1 cellular context compared by ENCODE assay signal in the genomic region with DNA sequence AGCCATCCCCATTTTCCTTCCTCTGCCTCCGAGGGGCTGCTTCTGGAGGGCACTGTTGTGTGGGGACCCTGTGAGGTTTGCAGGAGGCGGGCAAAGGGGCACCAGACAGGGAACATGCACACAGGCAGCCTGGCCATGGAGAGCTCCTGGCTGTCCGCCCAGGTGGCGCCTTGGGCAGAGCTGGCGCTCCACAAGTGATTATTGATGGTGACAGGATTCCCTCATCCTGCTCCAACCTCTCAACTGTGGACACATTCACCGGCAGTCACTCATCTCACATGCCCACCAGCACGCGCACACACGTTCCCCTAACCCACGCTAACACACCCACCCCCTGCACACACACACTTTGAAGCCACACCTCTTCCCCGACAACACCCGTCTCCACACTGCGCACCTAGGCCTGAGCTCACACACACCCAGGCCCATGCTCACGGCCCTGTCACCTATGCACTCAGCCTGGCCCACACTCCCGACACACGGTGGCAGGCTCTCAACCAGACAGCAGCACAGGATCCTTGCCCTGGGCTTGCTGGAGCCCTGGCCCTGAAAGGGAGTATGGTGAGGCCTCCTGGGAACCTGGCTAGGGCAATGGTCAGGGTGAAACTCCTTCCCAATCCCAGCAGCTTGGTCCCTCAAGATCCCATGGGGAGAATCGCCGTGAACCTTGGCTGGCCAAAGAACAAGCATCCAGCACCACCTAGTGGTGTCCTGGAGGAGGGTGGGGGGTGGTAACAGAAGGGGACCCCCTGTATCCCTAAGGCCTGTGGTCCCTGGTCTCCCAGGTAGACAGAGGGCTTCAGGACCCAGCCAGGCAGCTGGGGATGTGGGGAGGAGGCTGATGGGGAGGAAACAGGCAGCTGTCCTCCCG.
TF ChIP-seq lines count a peak whose summit lies in the region.

No MANE protein-coding gene starts in this region.

TF ChIP-seq in HepG2, 621 proteins besides CTCF, POLR2A, EP300 and RAD21 (continued from another document and continues in another):
- TF ChIP-seq, protein P1, sequence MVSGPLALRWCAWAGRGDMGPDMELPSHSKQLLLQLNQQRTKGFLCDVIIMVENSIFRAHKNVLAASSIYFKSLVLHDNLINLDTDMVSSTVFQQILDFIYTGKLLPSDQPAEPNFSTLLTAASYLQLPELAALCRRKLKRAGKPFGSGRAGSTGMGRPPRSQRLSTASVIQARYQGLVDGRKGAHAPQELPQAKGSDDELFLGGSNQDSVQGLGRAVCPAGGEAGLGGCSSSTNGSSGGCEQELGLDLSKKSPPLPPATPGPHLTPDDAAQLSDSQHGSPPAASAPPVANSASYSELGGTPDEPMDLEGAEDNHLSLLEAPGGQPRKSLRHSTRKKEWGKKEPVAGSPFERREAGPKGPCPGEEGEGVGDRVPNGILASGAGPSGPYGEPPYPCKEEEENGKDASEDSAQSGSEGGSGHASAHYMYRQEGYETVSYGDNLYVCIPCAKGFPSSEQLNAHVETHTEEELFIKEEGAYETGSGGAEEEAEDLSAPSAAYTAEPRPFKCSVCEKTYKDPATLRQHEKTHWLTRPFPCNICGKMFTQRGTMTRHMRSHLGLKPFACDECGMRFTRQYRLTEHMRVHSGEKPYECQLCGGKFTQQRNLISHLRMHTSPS (CRISPR knock-in tag; IDR thresholded peaks at IDR 0.05; ENCODE audit: low read depth) = peak; percentile 64
- TF ChIP-seq ASH2L (IDR thresholded peaks at IDR 0.05; ENCODE audit: insufficient read length, low read depth, low read length) = peak; percentile 48
- peak; percentile 40 for TF ChIP-seq RBM39 (IDR thresholded peaks at IDR 0.05; ENCODE audit: low read depth, low read length, poor library complexity, severe bottlenecking)
- TF ChIP-seq ZNF317 (CRISPR knock-in tag; IDR thresholded peaks at IDR 0.05) = peak; percentile 82; the same call in 1 of the 2 replicates
- TF ChIP-seq, protein P2, sequence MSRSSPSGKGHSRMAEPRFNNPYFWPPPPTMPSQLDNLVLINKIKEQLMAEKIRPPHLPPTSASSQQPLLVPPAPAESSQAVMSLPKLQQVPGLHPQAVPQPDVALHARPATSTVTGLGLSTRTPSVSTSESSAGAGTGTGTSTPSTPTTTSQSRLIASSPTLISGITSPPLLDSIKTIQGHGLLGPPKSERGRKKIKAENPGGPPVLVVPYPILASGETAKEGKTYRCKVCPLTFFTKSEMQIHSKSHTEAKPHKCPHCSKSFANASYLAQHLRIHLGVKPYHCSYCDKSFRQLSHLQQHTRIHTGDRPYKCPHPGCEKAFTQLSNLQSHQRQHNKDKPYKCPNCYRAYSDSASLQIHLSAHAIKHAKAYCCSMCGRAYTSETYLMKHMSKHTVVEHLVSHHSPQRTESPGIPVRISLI (CRISPR knock-in tag; IDR thresholded peaks at IDR 0.05; ENCODE audit: borderline replicate concordance) = 0 out of 2 replicates have a peak, but pooled peaks have one; percentile 46
- peak; percentile 40; the same call in 1 of the 2 replicates for TF ChIP-seq ZNF143 (CRISPR knock-in tag; IDR thresholded peaks at IDR 0.05)
- TF ChIP-seq, protein P3, sequence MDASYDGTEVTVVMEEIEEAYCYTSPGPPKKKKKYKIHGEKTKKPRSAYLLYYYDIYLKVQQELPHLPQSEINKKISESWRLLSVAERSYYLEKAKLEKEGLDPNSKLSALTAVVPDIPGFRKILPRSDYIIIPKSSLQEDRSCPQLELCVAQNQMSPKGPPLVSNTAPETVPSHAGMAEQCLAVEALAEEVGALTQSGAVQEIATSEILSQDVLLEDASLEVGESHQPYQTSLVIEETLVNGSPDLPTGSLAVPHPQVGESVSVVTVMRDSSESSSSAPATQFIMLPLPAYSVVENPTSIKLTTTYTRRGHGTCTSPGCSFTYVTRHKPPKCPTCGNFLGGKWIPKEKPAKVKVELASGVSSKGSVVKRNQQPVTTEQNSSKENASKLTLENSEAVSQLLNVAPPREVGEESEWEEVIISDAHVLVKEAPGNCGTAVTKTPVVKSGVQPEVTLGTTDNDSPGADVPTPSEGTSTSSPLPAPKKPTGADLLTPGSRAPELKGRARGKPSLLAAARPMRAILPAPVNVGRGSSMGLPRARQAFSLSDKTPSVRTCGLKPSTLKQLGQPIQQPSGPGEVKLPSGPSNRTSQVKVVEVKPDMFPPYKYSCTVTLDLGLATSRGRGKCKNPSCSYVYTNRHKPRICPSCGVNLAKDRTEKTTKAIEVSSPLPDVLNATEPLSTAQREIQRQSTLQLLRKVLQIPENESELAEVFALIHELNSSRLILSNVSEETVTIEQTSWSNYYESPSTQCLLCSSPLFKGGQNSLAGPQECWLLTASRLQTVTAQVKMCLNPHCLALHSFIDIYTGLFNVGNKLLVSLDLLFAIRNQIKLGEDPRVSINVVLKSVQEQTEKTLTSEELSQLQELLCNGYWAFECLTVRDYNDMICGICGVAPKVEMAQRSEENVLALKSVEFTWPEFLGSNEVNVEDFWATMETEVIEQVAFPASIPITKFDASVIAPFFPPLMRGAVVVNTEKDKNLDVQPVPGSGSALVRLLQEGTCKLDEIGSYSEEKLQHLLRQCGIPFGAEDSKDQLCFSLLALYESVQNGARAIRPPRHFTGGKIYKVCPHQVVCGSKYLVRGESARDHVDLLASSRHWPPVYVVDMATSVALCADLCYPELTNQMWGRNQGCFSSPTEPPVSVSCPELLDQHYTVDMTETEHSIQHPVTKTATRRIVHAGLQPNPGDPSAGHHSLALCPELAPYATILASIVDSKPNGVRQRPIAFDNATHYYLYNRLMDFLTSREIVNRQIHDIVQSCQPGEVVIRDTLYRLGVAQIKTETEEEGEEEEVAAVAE (CRISPR knock-in tag; IDR thresholded peaks at IDR 0.05; ENCODE audit: borderline replicate concordance) = peak; percentile 45; the same call in 1 of the 2 replicates
- TF ChIP-seq, protein P4, sequence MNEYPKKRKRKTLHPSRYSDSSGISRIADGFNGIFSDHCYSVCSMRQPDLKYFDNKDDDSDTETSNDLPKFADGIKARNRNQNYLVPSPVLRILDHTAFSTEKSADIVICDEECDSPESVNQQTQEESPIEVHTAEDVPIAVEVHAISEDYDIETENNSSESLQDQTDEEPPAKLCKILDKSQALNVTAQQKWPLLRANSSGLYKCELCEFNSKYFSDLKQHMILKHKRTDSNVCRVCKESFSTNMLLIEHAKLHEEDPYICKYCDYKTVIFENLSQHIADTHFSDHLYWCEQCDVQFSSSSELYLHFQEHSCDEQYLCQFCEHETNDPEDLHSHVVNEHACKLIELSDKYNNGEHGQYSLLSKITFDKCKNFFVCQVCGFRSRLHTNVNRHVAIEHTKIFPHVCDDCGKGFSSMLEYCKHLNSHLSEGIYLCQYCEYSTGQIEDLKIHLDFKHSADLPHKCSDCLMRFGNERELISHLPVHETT (CRISPR knock-in tag; conservative IDR thresholded peaks at IDR 0.05) = 0 out of 2 replicates have a peak, but pooled peaks have one; percentile 14
- TF ChIP-seq, protein P5, sequence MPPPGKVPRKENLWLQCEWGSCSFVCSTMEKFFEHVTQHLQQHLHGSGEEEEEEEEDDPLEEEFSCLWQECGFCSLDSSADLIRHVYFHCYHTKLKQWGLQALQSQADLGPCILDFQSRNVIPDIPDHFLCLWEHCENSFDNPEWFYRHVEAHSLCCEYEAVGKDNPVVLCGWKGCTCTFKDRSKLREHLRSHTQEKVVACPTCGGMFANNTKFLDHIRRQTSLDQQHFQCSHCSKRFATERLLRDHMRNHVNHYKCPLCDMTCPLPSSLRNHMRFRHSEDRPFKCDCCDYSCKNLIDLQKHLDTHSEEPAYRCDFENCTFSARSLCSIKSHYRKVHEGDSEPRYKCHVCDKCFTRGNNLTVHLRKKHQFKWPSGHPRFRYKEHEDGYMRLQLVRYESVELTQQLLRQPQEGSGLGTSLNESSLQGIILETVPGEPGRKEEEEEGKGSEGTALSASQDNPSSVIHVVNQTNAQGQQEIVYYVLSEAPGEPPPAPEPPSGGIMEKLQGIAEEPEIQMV (CRISPR knock-in tag; IDR thresholded peaks at IDR 0.05; ENCODE audit: low read depth) = peak; percentile 67; the same call in 1 of the 2 replicates
- peak; percentile 89 for TF ChIP-seq FOXC1 (CRISPR knock-in tag; IDR thresholded peaks at IDR 0.05; ENCODE audit: borderline replicate concordance)
- TF ChIP-seq ZBTB38 (CRISPR knock-in tag; IDR thresholded peaks at IDR 0.05) = peak; percentile 69
- TF ChIP-seq, protein P6, sequence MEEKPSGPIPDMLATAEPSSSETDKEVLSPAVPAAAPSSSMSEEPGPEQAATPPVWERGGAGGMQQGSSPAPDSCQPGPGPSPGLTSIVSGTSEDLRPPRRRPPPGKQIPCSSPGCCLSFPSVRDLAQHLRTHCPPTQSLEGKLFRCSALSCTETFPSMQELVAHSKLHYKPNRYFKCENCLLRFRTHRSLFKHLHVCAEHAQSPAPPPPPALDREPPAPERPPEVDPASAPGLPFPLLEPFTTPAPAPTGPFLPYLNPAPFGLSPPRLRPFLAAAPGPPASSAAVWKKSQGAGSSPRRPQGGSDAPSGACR (CRISPR knock-in tag; IDR thresholded peaks at IDR 0.05) = peak; percentile 65; the same call in 1 of the 2 replicates
- no peak for TF ChIP-seq POGZ (CRISPR knock-in tag; IDR thresholded peaks at IDR 0.05)
- no peak for TF ChIP-seq ZNF781 (CRISPR knock-in tag; IDR thresholded peaks at IDR 0.05; ENCODE audit: borderline replicate concordance, not compliant biosample characterization)
- peak; percentile 74; the same call in 1 of the 2 replicates for TF ChIP-seq ZNF501 (CRISPR knock-in tag; IDR thresholded peaks at IDR 0.05)
- TF ChIP-seq ZNF337 (CRISPR knock-in tag; IDR thresholded peaks at IDR 0.05; ENCODE audit: borderline replicate concordance, low read depth) = peak; percentile 89; the same call in 1 of the 2 replicates
- TF ChIP-seq ATF7 (IDR thresholded peaks at IDR 0.05) = no peak
- TF ChIP-seq ATF7 (CRISPR knock-in tag; IDR thresholded peaks at IDR 0.05) = 0 out of 2 replicates have a peak, but pooled peaks have one; percentile 13
- no peak; the same call in 1 of the 2 replicates for TF ChIP-seq ZNF713 (CRISPR knock-in tag; IDR thresholded peaks at IDR 0.05)
- no peak for TF ChIP-seq TCF7L2 (IDR thresholded peaks at IDR 0.05; ENCODE audit: low read depth, low read length)
- 0 out of 2 replicates have a peak, but pooled peaks have one; percentile 54 for TF ChIP-seq ZFP41 (CRISPR knock-in tag; IDR thresholded peaks at IDR 0.05; ENCODE audit: borderline replicate concordance)
- TF ChIP-seq ZSCAN21 (CRISPR knock-in tag; IDR thresholded peaks at IDR 0.05; ENCODE audit: borderline replicate concordance) = peak; percentile 91
- TF ChIP-seq, protein P7, sequence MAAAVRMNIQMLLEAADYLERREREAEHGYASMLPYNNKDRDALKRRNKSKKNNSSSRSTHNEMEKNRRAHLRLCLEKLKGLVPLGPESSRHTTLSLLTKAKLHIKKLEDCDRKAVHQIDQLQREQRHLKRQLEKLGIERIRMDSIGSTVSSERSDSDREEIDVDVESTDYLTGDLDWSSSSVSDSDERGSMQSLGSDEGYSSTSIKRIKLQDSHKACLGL (CRISPR knock-in tag; IDR thresholded peaks at IDR 0.05) = peak; percentile 71; the same call in 1 of the 2 replicates
- TF ChIP-seq ZNF34 (CRISPR knock-in tag; IDR thresholded peaks at IDR 0.05; ENCODE audit: borderline replicate concordance) = 0 out of 2 replicates have a peak, but pooled peaks have one; percentile 49
- TF ChIP-seq FOXK1 (CRISPR knock-in tag; IDR thresholded peaks at IDR 0.05; ENCODE audit: borderline replicate concordance, low read depth) = 0 out of 2 replicates have a peak, but pooled peaks have one; percentile 14
- TF ChIP-seq, protein P8, sequence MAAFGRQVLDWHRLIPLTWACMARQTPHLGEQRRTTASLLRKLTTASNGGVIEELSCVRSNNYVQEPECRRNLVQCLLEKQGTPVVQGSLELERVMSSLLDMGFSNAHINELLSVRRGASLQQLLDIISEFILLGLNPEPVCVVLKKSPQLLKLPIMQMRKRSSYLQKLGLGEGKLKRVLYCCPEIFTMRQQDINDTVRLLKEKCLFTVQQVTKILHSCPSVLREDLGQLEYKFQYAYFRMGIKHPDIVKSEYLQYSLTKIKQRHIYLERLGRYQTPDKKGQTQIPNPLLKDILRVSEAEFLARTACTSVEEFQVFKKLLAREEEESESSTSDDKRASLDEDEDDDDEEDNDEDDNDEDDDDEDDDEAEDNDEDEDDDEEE (CRISPR knock-in tag; IDR thresholded peaks at IDR 0.05) = peak; percentile 88; the same call in 1 of the 2 replicates
- TF ChIP-seq ZNF292 (CRISPR knock-in tag; IDR thresholded peaks at IDR 0.05; ENCODE audit: borderline replicate concordance, low read depth) = 0 out of 2 replicates have a peak, but pooled peaks have one; percentile 15
- TF ChIP-seq TMF1 (CRISPR knock-in tag; IDR thresholded peaks at IDR 0.05; ENCODE audit: low read depth) = no peak
- peak; percentile 64; the same call in 1 of the 2 replicates for TF ChIP-seq ZNF121 (CRISPR knock-in tag; IDR thresholded peaks at IDR 0.05)
- TF ChIP-seq, protein P9, sequence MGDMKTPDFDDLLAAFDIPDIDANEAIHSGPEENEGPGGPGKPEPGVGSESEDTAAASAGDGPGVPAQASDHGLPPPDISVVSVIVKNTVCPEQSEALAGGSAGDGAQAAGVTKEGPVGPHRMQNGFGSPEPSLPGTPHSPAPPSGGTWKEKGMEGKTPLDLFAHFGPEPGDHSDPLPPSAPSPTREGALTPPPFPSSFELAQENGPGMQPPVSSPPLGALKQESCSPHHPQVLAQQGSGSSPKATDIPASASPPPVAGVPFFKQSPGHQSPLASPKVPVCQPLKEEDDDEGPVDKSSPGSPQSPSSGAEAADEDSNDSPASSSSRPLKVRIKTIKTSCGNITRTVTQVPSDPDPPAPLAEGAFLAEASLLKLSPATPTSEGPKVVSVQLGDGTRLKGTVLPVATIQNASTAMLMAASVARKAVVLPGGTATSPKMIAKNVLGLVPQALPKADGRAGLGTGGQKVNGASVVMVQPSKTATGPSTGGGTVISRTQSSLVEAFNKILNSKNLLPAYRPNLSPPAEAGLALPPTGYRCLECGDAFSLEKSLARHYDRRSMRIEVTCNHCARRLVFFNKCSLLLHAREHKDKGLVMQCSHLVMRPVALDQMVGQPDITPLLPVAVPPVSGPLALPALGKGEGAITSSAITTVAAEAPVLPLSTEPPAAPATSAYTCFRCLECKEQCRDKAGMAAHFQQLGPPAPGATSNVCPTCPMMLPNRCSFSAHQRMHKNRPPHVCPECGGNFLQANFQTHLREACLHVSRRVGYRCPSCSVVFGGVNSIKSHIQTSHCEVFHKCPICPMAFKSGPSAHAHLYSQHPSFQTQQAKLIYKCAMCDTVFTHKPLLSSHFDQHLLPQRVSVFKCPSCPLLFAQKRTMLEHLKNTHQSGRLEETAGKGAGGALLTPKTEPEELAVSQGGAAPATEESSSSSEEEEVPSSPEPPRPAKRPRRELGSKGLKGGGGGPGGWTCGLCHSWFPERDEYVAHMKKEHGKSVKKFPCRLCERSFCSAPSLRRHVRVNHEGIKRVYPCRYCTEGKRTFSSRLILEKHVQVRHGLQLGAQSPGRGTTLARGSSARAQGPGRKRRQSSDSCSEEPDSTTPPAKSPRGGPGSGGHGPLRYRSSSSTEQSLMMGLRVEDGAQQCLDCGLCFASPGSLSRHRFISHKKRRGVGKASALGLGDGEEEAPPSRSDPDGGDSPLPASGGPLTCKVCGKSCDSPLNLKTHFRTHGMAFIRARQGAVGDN (CRISPR knock-in tag; IDR thresholded peaks at IDR 0.05) = peak; percentile 96
